18 cellular contexts compared by ENCODE assay signal in the genomic region with DNA sequence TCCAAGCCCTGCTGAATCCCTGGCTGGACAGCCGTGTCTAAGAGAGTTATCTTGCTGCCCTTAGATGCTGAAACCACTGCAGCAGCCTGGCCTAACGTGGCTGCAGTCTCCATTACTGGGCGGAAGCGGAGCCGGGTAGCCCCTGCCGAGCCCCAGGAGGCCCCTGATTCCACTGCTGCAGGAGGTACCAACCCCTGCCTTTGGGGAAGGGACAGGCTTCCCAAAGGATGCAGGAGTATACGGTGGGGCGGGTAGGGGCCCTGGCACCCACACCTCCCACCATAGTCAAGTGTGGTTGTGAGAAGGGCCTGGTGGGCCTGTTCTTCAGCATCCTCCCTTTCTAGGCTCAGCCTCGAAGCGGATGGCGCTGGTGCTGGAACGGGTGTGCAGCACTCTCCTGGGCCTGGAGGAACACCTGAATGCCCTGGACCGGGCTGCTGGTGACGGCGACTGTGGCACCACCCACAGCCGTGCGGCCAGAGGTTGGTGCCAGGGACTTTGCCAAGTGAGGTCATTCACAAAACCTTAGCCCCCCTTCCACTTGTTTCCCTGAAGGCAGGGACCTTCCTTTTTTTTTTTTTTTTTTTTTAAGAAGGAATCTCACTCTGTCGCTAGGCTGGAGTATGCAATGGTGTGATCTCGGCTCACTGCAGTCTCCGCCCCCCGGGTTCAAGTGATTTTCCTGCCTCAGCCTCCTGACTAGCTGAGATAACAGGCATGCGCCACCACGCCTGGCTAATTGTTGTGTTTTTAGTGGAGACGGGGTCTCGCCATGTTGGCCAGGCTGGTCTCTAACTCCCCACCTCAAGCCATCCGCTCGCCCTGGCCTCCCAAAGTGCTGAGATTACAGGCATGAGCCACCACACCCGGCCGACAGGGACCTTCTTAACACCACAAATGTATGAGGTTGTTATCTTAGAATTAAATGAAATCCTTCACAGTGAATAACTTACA. TPM values are rescaled to one million over a fixed set of nuclear protein-coding genes. Genes with fewer than 3 reads are reported as not detected.
DNase-seq lines count a peak whose midpoint lies in the region; ATAC-seq, FAIRE-seq and TF ChIP-seq lines count a peak whose summit lies in the region.
"Had no signal": no experiment of that assay in that cellular context is flagged by ENCODE, and none has a peak within 500 bp of the region (broad histone marks: within the 10 kb centered on the region; RNA-seq: fewer than 3 reads in every experiment).

No MANE protein-coding gene starts in this region.

- WGBS in K562 (ENCODE audit: insufficient coverage, low coverage, missing lambda C conversion rate), result 63% methylated on average over 25 of the region's 29 CpGs

- H3K9me1 ChIP-seq in K562 (ENCODE audit: control insufficient read depth, insufficient read depth, low read length), result no peaks in the 10 kb centered on the region

- no peak for ATAC-seq in T-helper 17 cell
- 0 out of 3 replicates have a peak, but pooled peaks have one; percentile 3 for ATAC-seq in K562
- no peak for ATAC-seq in naive B cell (ENCODE audit: low read depth in 2 of 2)
- ATAC-seq in stimulated activated memory B cell treated with anti-CD40 and anti-IgM and Interleukin-4, amounts not matched to agents 10 μg/mL and 1 μg/mL and 100 μg/mL, for 72 hours, result no peak
- no peak for ATAC-seq in HG02840 (IDR thresholded peaks at IDR 0.05; ENCODE audit: low FRiP score, unreplicated experiment)
- ATAC-seq: CD8-positive, alpha-beta T cell; PC-3 had no signal

- TF ChIP-seq EP300 in K562 (IDR thresholded peaks at IDR 0.05; ENCODE audit: low read length), result no peak

- H3K4me3 Mint-ChIP-seq in T-helper 17 cell (no peak overlapping the region), naive B cell (no peak overlapping the region)
- no peak overlapping the region for H3K4me3 Mint-ChIP-seq in stimulated activated memory B cell treated with anti-CD40 and anti-IgM and Interleukin-4, amounts not matched to agents 10 μg/mL and 1 μg/mL and 100 μg/mL, for 72 hours
- H3K4me3 Mint-ChIP-seq in activated T-cell treated with anti-CD3 and anti-CD28 coated beads, Interleukin-2, amount 50 U/mL, for 24 hours, result no peak overlapping the region
- H3K4me3 Mint-ChIP-seq: CD8-positive, alpha-beta T cell had no signal

- H3K4me1 Mint-ChIP-seq in T-helper 17 cell, result peaks cover 7% of the 10 kb centered on the region
- H3K4me1 Mint-ChIP-seq in naive B cell, result peaks cover 22 to 62% (median 48%) of the 10 kb centered on the region in 3 donors
- H3K4me1 Mint-ChIP-seq in stimulated activated memory B cell treated with anti-CD40 and anti-IgM and Interleukin-4, amounts not matched to agents 10 μg/mL and 1 μg/mL and 100 μg/mL, for 72 hours, result peaks cover 34% of the 10 kb centered on the region
- no peaks in the 10 kb centered on the region for H3K4me1 Mint-ChIP-seq in activated T-cell treated with anti-CD3 and anti-CD28 coated beads, Interleukin-2, amount 50 U/mL, for 24 hours (ENCODE audit: low read depth)

- H3K9ac ChIP-seq in K562 (ENCODE audit: insufficient read depth in 1 of 2, low read depth in 2 of 2, low read length in 2 of 2), result peak overlapping the region in 1 of 2 experiments; percentile 18; a peak in 1 of 4 replicates
- H3K9ac ChIP-seq: BLaER1 had no signal

- H3K27me3 Mint-ChIP-seq in T-helper 17 cell (no peaks in the 10 kb centered on the region), naive B cell (no peaks in the 10 kb centered on the region)
- no peaks in the 10 kb centered on the region for H3K27me3 Mint-ChIP-seq in stimulated activated memory B cell treated with anti-CD40 and anti-IgM and Interleukin-4, amounts not matched to agents 10 μg/mL and 1 μg/mL and 100 μg/mL, for 72 hours
- H3K27me3 Mint-ChIP-seq in activated T-cell treated with anti-CD3 and anti-CD28 coated beads, Interleukin-2, amount 50 U/mL, for 24 hours, result no peaks in the 10 kb centered on the region

- H3K4me1 ChIP-seq in K562 (replicated peaks in 1 of 2; ENCODE audit: control insufficient read depth in 2 of 2, insufficient read depth in 2 of 2, low read length in 2 of 2), result peaks cover 49 to 65% of the 10 kb centered on the region in 2 experiments; a peak in 4 of 5 replicates
- H3K4me1 ChIP-seq: BLaER1, HAP-1 had no signal

- TF ChIP-seq POLR2A in K562 (conservative IDR thresholded peaks at IDR 0.05), result no peak

- DNase-seq in T-helper 17 cell (no peak), K562 (ENCODE audit: extremely low read depth in 1 of 4, low spot score in 3 of 4) (peak in 1 of 4 experiments; percentile 81), naive B cell (no peak), NCI-H187 treated with DMSO at 0.1 percent for 48 hours (lab: John Stamatoyannopoulos, UW) (no peak)
- no peak for DNase-seq in activated T-cell treated with anti-CD3 and anti-CD28 coated beads, Interleukin-2, amount 50 U/mL, for 24 hours
- DNase-seq: CD8-positive, alpha-beta T cell; DMS79; KG1; NCI-H1436; NCI-H2029 treated with DMSO at 0.1 percent for 48 hours; PC-3 had no signal

- H3K9me3 Mint-ChIP-seq in naive B cell, result no peaks in the 10 kb centered on the region
- H3K9me3 Mint-ChIP-seq in stimulated activated memory B cell treated with anti-CD40 and anti-IgM and Interleukin-4, amounts not matched to agents 10 μg/mL and 1 μg/mL and 100 μg/mL, for 72 hours, result no peaks in the 10 kb centered on the region
- no peaks in the 10 kb centered on the region for H3K9me3 Mint-ChIP-seq in activated T-cell treated with anti-CD3 and anti-CD28 coated beads, Interleukin-2, amount 50 U/mL, for 24 hours
- H3K9me3 Mint-ChIP-seq: CD8-positive, alpha-beta T cell had no signal

- in situ Hi-C loops in K562 (cut with MboI), result no loop called here

- intact Hi-C loops in K562 (cut with micrococcal nuclease), result no loop called here

- no peak for TF ChIP-seq RAD21 in K562 (CRISPR knock-in tag; conservative IDR thresholded peaks at IDR 0.05 in 1 of 2, IDR thresholded peaks at IDR 0.05 in 1 of 2)

- no peak overlapping the region; the same call in 1 of the 2 replicates for H3K4me2 ChIP-seq in K562 (ENCODE audit: insufficient read depth, low read length)
- H3K4me2 ChIP-seq: BLaER1 had no signal

- peak overlapping the region; percentile 13; the same call in 1 of the 3 replicates for H3K27ac ChIP-seq in K562 (ENCODE audit: extremely low read depth, low read depth, low read length)
- H3K27ac ChIP-seq: BLaER1 had no signal

- no TSS peak for BruUV-seq in K562 (replicated peaks; lab: Mats Ljungman, UMichigan)

- H3K9me3 ChIP-seq in T-helper 17 cell (ENCODE audit: control insufficient read depth, low read length, poor library complexity, severe bottlenecking) (no peaks in the 10 kb centered on the region), K562 (replicated peaks; ENCODE audit: control insufficient read depth, insufficient read depth, low read depth, low read length) (no peaks in the 10 kb centered on the region)
- H3K9me3 ChIP-seq: BLaER1, HAP-1, SJSA1 had no signal

- no peaks in the 10 kb centered on the region for H4K20me1 ChIP-seq in K562 (replicated peaks; ENCODE audit: control insufficient read depth, insufficient read depth, low read length)
- H4K20me1 ChIP-seq: BLaER1 had no signal

- H3K36me3 Mint-ChIP-seq in T-helper 17 cell (ENCODE audit: low read depth) (no peaks in the 10 kb centered on the region), naive B cell (peaks cover 5 to 7% of the 10 kb centered on the region in 2 donors)
- H3K36me3 Mint-ChIP-seq in stimulated activated memory B cell treated with anti-CD40 and anti-IgM and Interleukin-4, amounts not matched to agents 10 μg/mL and 1 μg/mL and 100 μg/mL, for 72 hours, result peaks cover 56% of the 10 kb centered on the region
- peaks cover 67% of the 10 kb centered on the region for H3K36me3 Mint-ChIP-seq in activated T-cell treated with anti-CD3 and anti-CD28 coated beads, Interleukin-2, amount 50 U/mL, for 24 hours (ENCODE audit: low read depth)

- POLR2A ChIA-PET in K562 (lab: Yijun Ruan, JAX), result no interaction called here

- H3K4me3 ChIP-seq in K562, result no peak overlapping the region
- H3K4me3 ChIP-seq: BLaER1, HAP-1, SJSA1 had no signal

- FAIRE-seq in K562 (lab: Jason Lieb, UNC), result peak; percentile 42
- FAIRE-seq: D721Med, HTR-8/SVneo had no signal

- TF ChIP-seq CTCF in K562 (IDR thresholded peaks at IDR 0.05 in 2 of 3, conservative IDR thresholded peaks at IDR 0.05 in 1 of 3; ENCODE audit: insufficient read depth in 2 of 3, low read depth in 1 of 3, low read length in 3 of 3), result no peak

- no peaks in the 10 kb centered on the region for H3K79me2 ChIP-seq in K562 (ENCODE audit: control insufficient read depth, insufficient read depth, low read length)

- peaks cover 49% of the 10 kb centered on the region; the same call in 2 of the 3 replicates for H3K36me3 ChIP-seq in K562 (ENCODE audit: control insufficient read depth, insufficient read depth, low read length)

- no peaks in the 10 kb centered on the region for H3K27me3 ChIP-seq in K562 (ENCODE audit: control insufficient read depth in 2 of 2, insufficient read depth in 2 of 2, low read length in 2 of 2)
- H3K27me3 ChIP-seq: BLaER1, SJSA1 had no signal

- no peak overlapping the region for H2AFZ ChIP-seq in K562 (ENCODE audit: low read depth, low read length)

- H3K27ac Mint-ChIP-seq in T-helper 17 cell, result peak overlapping the region; percentile 87
- peak overlapping the region; percentile 24 to 80 (median 58) for H3K27ac Mint-ChIP-seq in naive B cell
- peak overlapping the region; percentile 73 for H3K27ac Mint-ChIP-seq in stimulated activated memory B cell treated with anti-CD40 and anti-IgM and Interleukin-4, amounts not matched to agents 10 μg/mL and 1 μg/mL and 100 μg/mL, for 72 hours
- H3K27ac Mint-ChIP-seq in activated T-cell treated with anti-CD3 and anti-CD28 coated beads, Interleukin-2, amount 50 U/mL, for 24 hours, result no peak overlapping the region
- H3K27ac Mint-ChIP-seq: CD8-positive, alpha-beta T cell had no signal

- CTCF ChIA-PET in K562 (lab: Yijun Ruan, JAX; ENCODE audit: low intra/inter-chr PET ratio), result no interaction called here

RNA-seq across cellular contexts. Expression of gene TKFC, which starts 11.0 kb away (rescaled TPM):
- total RNA-seq in T-helper 17 cell (10 to 100 TPM; 39.6 to 41.9 TPM), K562 (2014; rRNA removed) (28.5 and 35.2 TPM in 2 replicates), K562 (2014; rRNA removed; fragmentation: Illumina TruSeq; extraction: Trizol) (12.0 and 13.9 TPM in 2 replicates), K562 (2015; rRNA removed; fragmentation: Illumina TruSeq; extraction: Trizol) (19.3 and 21.7 TPM in 2 replicates), K562 (2021) (53.6 and 61.7 TPM in 2 replicates)
- total RNA-seq in K562 (2011; cell fraction: chromatin; rRNA removed; ENCODE audit: low replicate concordance), result 149 and 318 TPM in 2 replicates
- total RNA-seq in K562 (2011; cell fraction: nucleolus; rRNA removed), result 164 and 169 TPM in 2 replicates
- 118 and 132 TPM in 2 replicates for total RNA-seq in K562 (2011; cell fraction: nucleoplasm; rRNA removed)
- polyA plus RNA-seq in K562 (2011; rRNA removed) (30.8 and 58.0 TPM in 2 replicates), K562 (2014; fragmentation: Illumina TruSeq; extraction: Trizol) (34.0 and 36.6 TPM in 2 replicates), K562 (2014; fragmentation: Nextera tagmentation; extraction: Ambion mirVana) (1 to 10 TPM; 2.0 to 2.3 TPM), K562 (2014; rRNA removed) (45.6 and 52.6 TPM in 2 replicates), naive B cell (ENCODE audit: low read depth in 6 of 6) (10 to 100 TPM; 38.3 to 62.2 (median 46.4) TPM)
- polyA plus RNA-seq in K562 (2011; cell fraction: cytosol; rRNA removed), result 40.7 and 63.4 TPM in 2 replicates
- 222 and 275 TPM in 2 replicates for polyA plus RNA-seq in K562 (2011; cell fraction: nucleus; rRNA removed)
- polyA plus RNA-seq in K562 (2012), result 43.1 and 60.5 TPM in 2 replicates
- 25.9 and 30.8 TPM in 2 replicates for polyA minus RNA-seq in K562 (2011; rRNA and poly(A)+ RNA removed)
- 27.2 and 40.0 TPM in 2 replicates for polyA minus RNA-seq in K562 (2011; cell fraction: cytosol; rRNA and poly(A)+ RNA removed)
- polyA minus RNA-seq in K562 (2011; cell fraction: nucleus; rRNA and poly(A)+ RNA removed), result 62.5 and 67.2 TPM in 2 replicates

RNA-seq across cellular contexts. Expression of gene DDB1, which starts 11.2 kb away (rescaled TPM):
- 100 to 1,000 TPM; 147 to 184 TPM for total RNA-seq in T-helper 17 cell
- total RNA-seq in K562 (2011; cell fraction: chromatin; rRNA removed; ENCODE audit: low replicate concordance), result 556 and 576 TPM in 2 replicates
- 305 and 316 TPM in 2 replicates for total RNA-seq in K562 (2011; cell fraction: nucleolus; rRNA removed)
- total RNA-seq in K562 (2011; cell fraction: nucleoplasm; rRNA removed), result 405 and 524 TPM in 2 replicates
- total RNA-seq in K562 (2014; rRNA removed), result 273 and 325 TPM in 2 replicates
- total RNA-seq in K562 (2014; rRNA removed; fragmentation: Illumina TruSeq; extraction: Trizol), result 237 and 239 TPM in 2 replicates
- total RNA-seq in K562 (2015; rRNA removed; fragmentation: Illumina TruSeq; extraction: Trizol), result 250 and 251 TPM in 2 replicates
- 307 and 322 TPM in 2 replicates for total RNA-seq in K562 (2021)
- polyA plus RNA-seq in K562 (2011; rRNA removed), result 290 and 343 TPM in 2 replicates
- polyA plus RNA-seq in K562 (2011; cell fraction: cytosol; rRNA removed), result 317 and 331 TPM in 2 replicates
- 256 and 322 TPM in 2 replicates for polyA plus RNA-seq in K562 (2011; cell fraction: nucleus; rRNA removed)
- 149 and 169 TPM in 2 replicates for polyA plus RNA-seq in K562 (2012)
- 259 and 266 TPM in 2 replicates for polyA plus RNA-seq in K562 (2014; fragmentation: Illumina TruSeq; extraction: Trizol)
- polyA plus RNA-seq in K562 (2014; fragmentation: Nextera tagmentation; extraction: Ambion mirVana), result 100 to 1,000 TPM; 172 to 361 TPM
- 201 and 224 TPM in 2 replicates for polyA plus RNA-seq in K562 (2014; rRNA removed)
- polyA minus RNA-seq in K562 (2011; rRNA and poly(A)+ RNA removed), result 588 and 731 TPM in 2 replicates
- polyA minus RNA-seq in K562 (2011; cell fraction: cytosol; rRNA and poly(A)+ RNA removed), result 325 and 351 TPM in 2 replicates
- polyA minus RNA-seq in K562 (2011; cell fraction: nucleus; rRNA and poly(A)+ RNA removed), result 120 and 182 TPM in 2 replicates
- 100 to 1,000 TPM; 103 to 177 (median 111) TPM for polyA plus RNA-seq in naive B cell (ENCODE audit: low read depth in 6 of 6)

RNA-seq across cellular contexts. Expression of gene CYB561A3, which starts 17.6 kb away (rescaled TPM):
- 10 to 100 TPM; 32.4 to 35.6 TPM for total RNA-seq in T-helper 17 cell
- 84.8 and 201 TPM in 2 replicates for total RNA-seq in K562 (2011; cell fraction: chromatin; rRNA removed; ENCODE audit: low replicate concordance)
- 195 and 226 TPM in 2 replicates for total RNA-seq in K562 (2011; cell fraction: nucleolus; rRNA removed)
- 160 and 163 TPM in 2 replicates for total RNA-seq in K562 (2011; cell fraction: nucleoplasm; rRNA removed)
- total RNA-seq in K562 (2014; rRNA removed), result 29.2 and 42.5 TPM in 2 replicates
- 24.9 and 30.4 TPM in 2 replicates for total RNA-seq in K562 (2014; rRNA removed; fragmentation: Illumina TruSeq; extraction: Trizol)
- 36.9 and 37.6 TPM in 2 replicates for total RNA-seq in K562 (2015; rRNA removed; fragmentation: Illumina TruSeq; extraction: Trizol)
- total RNA-seq in K562 (2021), result 59.9 and 70.2 TPM in 2 replicates
- polyA plus RNA-seq in K562 (2011; rRNA removed), result 37.9 and 56.1 TPM in 2 replicates
- polyA plus RNA-seq in K562 (2011; cell fraction: cytosol; rRNA removed), result 82.7 and 149 TPM in 2 replicates
- polyA plus RNA-seq in K562 (2011; cell fraction: nucleus; rRNA removed), result 86.4 and 134 TPM in 2 replicates
- 57.1 and 64.6 TPM in 2 replicates for polyA plus RNA-seq in K562 (2012)
- polyA plus RNA-seq in K562 (2014; fragmentation: Illumina TruSeq; extraction: Trizol), result 70.2 and 78.9 TPM in 2 replicates
- 10 to 100 TPM; 30.1 to 44.3 TPM for polyA plus RNA-seq in K562 (2014; fragmentation: Nextera tagmentation; extraction: Ambion mirVana)
- polyA plus RNA-seq in K562 (2014; rRNA removed), result 43.0 and 46.7 TPM in 2 replicates
- 41.6 and 59.3 TPM in 2 replicates for polyA minus RNA-seq in K562 (2011; rRNA and poly(A)+ RNA removed)
- 30.1 and 37.2 TPM in 2 replicates for polyA minus RNA-seq in K562 (2011; cell fraction: cytosol; rRNA and poly(A)+ RNA removed)
- polyA minus RNA-seq in K562 (2011; cell fraction: nucleus; rRNA and poly(A)+ RNA removed), result 16.8 and 17.4 TPM in 2 replicates
- 1,000 to 10,000 TPM; 1,105 to 1,945 (median 1,251) TPM for polyA plus RNA-seq in naive B cell (ENCODE audit: low read depth in 6 of 6)

RNA-seq across cellular contexts. Expression of gene TMEM138, which starts 18.1 kb away (rescaled TPM):
- total RNA-seq in T-helper 17 cell (10 to 100 TPM; 46.1 to 48.9 TPM), K562 (2014; rRNA removed) (23.2 and 26.4 TPM in 2 replicates), K562 (2014; rRNA removed; fragmentation: Illumina TruSeq; extraction: Trizol) (55.8 and 58.0 TPM in 2 replicates), K562 (2015; rRNA removed; fragmentation: Illumina TruSeq; extraction: Trizol) (63.1 and 63.3 TPM in 2 replicates), K562 (2021) (56.2 and 70.1 TPM in 2 replicates)
- total RNA-seq in K562 (2011; cell fraction: chromatin; rRNA removed; ENCODE audit: low replicate concordance), result 261 and 425 TPM in 2 replicates
- total RNA-seq in K562 (2011; cell fraction: nucleolus; rRNA removed), result 218 and 247 TPM in 2 replicates
- total RNA-seq in K562 (2011; cell fraction: nucleoplasm; rRNA removed), result 293 and 351 TPM in 2 replicates
- polyA plus RNA-seq in K562 (2011; rRNA removed) (150 and 168 TPM in 2 replicates), K562 (2014; fragmentation: Illumina TruSeq; extraction: Trizol) (102 and 109 TPM in 2 replicates), K562 (2014; fragmentation: Nextera tagmentation; extraction: Ambion mirVana) (100 to 1,000 TPM; 127 to 146 TPM), K562 (2014; rRNA removed) (62.7 and 86.7 TPM in 2 replicates), naive B cell (ENCODE audit: low read depth in 6 of 6) (10 to 100 TPM; 37.9 to 56.4 (median 41.9) TPM)
- polyA plus RNA-seq in K562 (2011; cell fraction: cytosol; rRNA removed), result 109 and 130 TPM in 2 replicates
- 205 and 226 TPM in 2 replicates for polyA plus RNA-seq in K562 (2011; cell fraction: nucleus; rRNA removed)
- polyA plus RNA-seq in K562 (2012), result 42.4 and 48.0 TPM in 2 replicates
- polyA minus RNA-seq in K562 (2011; rRNA and poly(A)+ RNA removed), result 81.9 and 101 TPM in 2 replicates
- 14.3 and 21.3 TPM in 2 replicates for polyA minus RNA-seq in K562 (2011; cell fraction: cytosol; rRNA and poly(A)+ RNA removed)
- polyA minus RNA-seq in K562 (2011; cell fraction: nucleus; rRNA and poly(A)+ RNA removed), result 59.1 and 81.3 TPM in 2 replicates

RNA-seq across cellular contexts. Expression of gene TMEM216, which starts 48.3 kb away (rescaled TPM):
- total RNA-seq in T-helper 17 cell, result 1 to 10 TPM; 5.1 to 5.9 TPM
- 14.6 and 18.4 TPM in 2 replicates for total RNA-seq in K562 (2011; cell fraction: chromatin; rRNA removed; ENCODE audit: low replicate concordance)
- total RNA-seq in K562 (2011; cell fraction: nucleolus; rRNA removed), result 11.8 and 15.0 TPM in 2 replicates
- total RNA-seq in K562 (2011; cell fraction: nucleoplasm; rRNA removed), result 17.7 and 22.4 TPM in 2 replicates
- total RNA-seq in K562 (2014; rRNA removed), result 4.9 and 7.1 TPM in 2 replicates
- total RNA-seq in K562 (2014; rRNA removed; fragmentation: Illumina TruSeq; extraction: Trizol), result 7.0 and 8.2 TPM in 2 replicates
- 8.0 and 8.3 TPM in 2 replicates for total RNA-seq in K562 (2015; rRNA removed; fragmentation: Illumina TruSeq; extraction: Trizol)
- total RNA-seq in K562 (2021), result 6.0 and 6.4 TPM in 2 replicates
- polyA plus RNA-seq in K562 (2011; rRNA removed), result 22.1 and 22.5 TPM in 2 replicates
- polyA plus RNA-seq in K562 (2011; cell fraction: cytosol; rRNA removed), result 26.0 and 28.2 TPM in 2 replicates
- polyA plus RNA-seq in K562 (2011; cell fraction: nucleus; rRNA removed), result 13.0 and 15.5 TPM in 2 replicates
- 7.9 and 11.7 TPM in 2 replicates for polyA plus RNA-seq in K562 (2012)
- polyA plus RNA-seq in K562 (2014; fragmentation: Illumina TruSeq; extraction: Trizol), result 11.8 and 12.4 TPM in 2 replicates
- polyA plus RNA-seq in K562 (2014; fragmentation: Nextera tagmentation; extraction: Ambion mirVana), result 10 to 100 TPM; 22.9 to 25.2 TPM
- 8.8 and 11.3 TPM in 2 replicates for polyA plus RNA-seq in K562 (2014; rRNA removed)
- 11.6 and 12.4 TPM in 2 replicates for polyA minus RNA-seq in K562 (2011; rRNA and poly(A)+ RNA removed)
- 3.5 and 4.0 TPM in 2 replicates for polyA minus RNA-seq in K562 (2011; cell fraction: cytosol; rRNA and poly(A)+ RNA removed)
- 3.4 and 4.0 TPM in 2 replicates for polyA minus RNA-seq in K562 (2011; cell fraction: nucleus; rRNA and poly(A)+ RNA removed)
- 10 to 100 TPM; 36.4 to 76.6 (median 65.0) TPM for polyA plus RNA-seq in naive B cell (ENCODE audit: low read depth in 6 of 6)
